Comparison of ENCODE assay signal across 12 cellular contexts in the genomic region with DNA sequence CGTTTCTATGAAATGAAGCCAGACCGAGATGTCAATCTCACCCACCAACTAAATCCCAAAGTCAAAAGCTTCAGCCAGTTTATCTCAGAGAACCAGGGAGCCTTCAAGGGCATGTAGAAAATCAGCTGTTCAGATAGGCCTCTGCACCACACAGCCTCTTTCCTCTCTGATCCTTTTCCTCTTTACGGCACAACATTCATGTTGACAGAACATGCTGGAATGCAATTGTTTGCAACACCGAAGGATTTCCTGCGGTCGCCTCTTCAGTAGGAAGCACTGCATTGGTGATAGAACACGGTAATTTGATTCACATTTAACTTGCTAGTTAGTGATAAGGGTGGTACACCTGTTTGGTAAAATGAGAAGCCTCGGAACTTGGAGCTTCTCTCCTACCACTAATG.
"Had no signal": no experiment of that assay in that cellular context is flagged by ENCODE, and none has a peak within 500 bp of the region (broad histone marks: within the 10 kb centered on the region; RNA-seq: fewer than 3 reads in every experiment).

No MANE protein-coding gene starts in this region.

- DNase-seq: activated CD4-positive, alpha-beta T cell treated with anti-CD3 and anti-CD28 coated beads for 48 hours; activated naive CD4-positive, alpha-beta T cell treated with anti-CD3 and anti-CD28 coated beads, Interleukin-2, amount 10 ng/mL, durations not matched to agents 7 days and 5 days; adrenal gland; body of pancreas; cerebellar nuclear complex; dorsolateral prefrontal cortex; gastrocnemius medialis; naive thymus-derived CD4-positive, alpha-beta T cell; posterior cingulate gyrus; small intestine; thyroid gland; uterus had no signal

- H3K27ac ChIP-seq: adrenal gland, body of pancreas, dorsolateral prefrontal cortex, gastrocnemius medialis, thyroid gland, uterus had no signal

- ATAC-seq: body of pancreas; gastrocnemius medialis; naive thymus-derived CD4-positive, alpha-beta T cell had no signal

- H3K36me3 ChIP-seq: adrenal gland, gastrocnemius medialis, uterus had no signal

- H3K4me3 ChIP-seq: adrenal gland, body of pancreas, dorsolateral prefrontal cortex, gastrocnemius medialis, thyroid gland, uterus had no signal

- H3K9me3 ChIP-seq: adrenal gland, body of pancreas, gastrocnemius medialis, thyroid gland, uterus had no signal

- H3K4me1 ChIP-seq: uterus had no signal
